In the genomic region with DNA sequence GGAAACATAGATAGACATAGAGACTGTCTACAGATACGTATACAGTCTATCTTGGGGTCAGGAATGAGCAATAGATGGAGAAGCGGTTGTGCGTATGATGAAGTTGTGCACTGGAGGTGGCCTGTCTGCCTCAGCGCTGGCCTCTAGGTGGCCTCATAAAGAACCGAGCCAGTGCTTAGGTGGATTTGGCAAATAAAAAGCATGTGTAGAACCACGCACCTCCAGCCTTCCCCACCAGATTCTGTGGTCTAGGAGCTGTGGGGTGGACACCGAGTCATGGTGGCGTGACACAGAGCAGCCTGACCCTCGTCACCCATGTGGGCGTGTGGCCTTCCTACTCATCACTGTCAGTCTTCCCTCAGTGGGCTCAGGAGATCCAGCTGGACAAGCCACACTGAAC, we compare ENCODE assay signal across 8 cellular contexts. TPM values are rescaled to one million over a fixed set of nuclear protein-coding genes. Genes with fewer than 3 reads are reported as not detected.
DNase-seq lines count a peak whose midpoint lies in the region; ATAC-seq and TF ChIP-seq lines count a peak whose summit lies in the region.

No MANE protein-coding gene starts in this region.

- H3K4me1 ChIP-seq in hepatocyte (ENCODE audit: insufficient read depth), result peaks cover 65% of the 10 kb centered on the region
- peaks cover 45 to 97% (median 62%) of the 10 kb centered on the region in 4 donors for H3K4me1 ChIP-seq in stomach

- no peak overlapping the region for H3K4me2 ChIP-seq in hepatocyte

- no peaks in the 10 kb centered on the region for H3K27me3 ChIP-seq in hepatocyte
- H3K27me3 ChIP-seq in stomach, result no peaks in the 10 kb centered on the region

- H3K36me3 Mint-ChIP-seq in activated CD4-positive, alpha-beta memory T cell treated with anti-CD3 and anti-CD28 coated beads for 36 hours, result peaks cover 59% of the 10 kb centered on the region

- POLR2A ChIA-PET in HEK293T (lab: Yijun Ruan, JAX), result no interaction called here
- POLR2A ChIA-PET in activated CD4-positive, alpha-beta memory T cell treated with anti-CD3 and anti-CD28 coated beads for 36 hours (lab: Charles Lee), result interaction anchor here (0.6 to 1.3 kb wide), 3 partner anchors 10 to 56 kb away, joined by 3 read pairs; no protein-coding TSS in a partner anchor

- TF ChIP-seq CTCF in hepatocyte (IDR thresholded peaks at IDR 0.05; ENCODE audit: poor library complexity) (peak; percentile 26), stomach (IDR thresholded peaks at IDR 0.05) (peak in 1 of 7 experiments; percentile 10)

- H2AFZ ChIP-seq in hepatocyte, result no peak overlapping the region

- peak overlapping the region; percentile 76 for H3K4me3 Mint-ChIP-seq in activated CD4-positive, alpha-beta memory T cell treated with anti-CD3 and anti-CD28 coated beads for 36 hours

- peaks cover 63% of the 10 kb centered on the region for H3K79me2 ChIP-seq in hepatocyte

- WGBS in hepatocyte (ENCODE audit: low lambda C conversion rate, missing lambda C conversion rate), result 88% methylated on average over 10 of the region's 10 CpGs
- WGBS in stomach, 5 donors, result 71 to 87% (median 83%) methylated on average over 9 to 10 of the region's 10 CpGs

- peaks cover 89% of the 10 kb centered on the region for H3K4me1 Mint-ChIP-seq in activated CD4-positive, alpha-beta memory T cell treated with anti-CD3 and anti-CD28 coated beads for 36 hours (ENCODE audit: low read depth)

- peak overlapping the region; percentile 84 for H3K27ac Mint-ChIP-seq in activated CD4-positive, alpha-beta memory T cell treated with anti-CD3 and anti-CD28 coated beads for 36 hours

- no peak for TF ChIP-seq EP300 in stomach (IDR thresholded peaks at IDR 0.05)

- peak overlapping the region; percentile 77 for H3K27ac ChIP-seq in hepatocyte
- peak overlapping the region in 3 of 5 donors; percentile 36 to 89 (median 88) for H3K27ac ChIP-seq in stomach

- peaks cover 12% of the 10 kb centered on the region for H4K20me1 ChIP-seq in hepatocyte (ENCODE audit: insufficient read depth, poor library complexity, severe bottlenecking)

- intact Hi-C loops in activated CD4-positive, alpha-beta memory T cell treated with anti-CD3 and anti-CD28 coated beads for 36 hours (cut with micrococcal nuclease), result no loop called here
- intact Hi-C loops in stomach (cut with DNase I; ENCODE audit: low total_unique reads), result no loop called here

- no peaks in the 10 kb centered on the region for H3K9me2 ChIP-seq in hepatocyte (replicated peaks; ENCODE audit: insufficient read depth)

- ATAC-seq in GM19324 (IDR thresholded peaks at IDR 0.05; ENCODE audit: low FRiP score, unreplicated experiment), result no peak

- H3K27me3 Mint-ChIP-seq in activated CD4-positive, alpha-beta memory T cell treated with anti-CD3 and anti-CD28 coated beads for 36 hours, result no peaks in the 10 kb centered on the region

- H3K36me3 ChIP-seq in hepatocyte (replicated peaks; ENCODE audit: insufficient read depth, low read depth) (no peaks in the 10 kb centered on the region), stomach (peaks cover 3 to 55% (median 33%) of the 10 kb centered on the region in 4 donors)

- DNase-seq in CD1c-positive myeloid dendritic cell (ENCODE audit: extremely low spot score) (peak; percentile 94), HEK293T (ENCODE audit: extremely low spot score) (peak; percentile 59), hepatocyte (ENCODE audit: low spot score) (no peak), stomach (no peak), DMS79 treated with DMSO at 0.1 percent for 48 hours (lab: John Stamatoyannopoulos, UW) (no peak), midbrain (lab: John Stamatoyannopoulos, UW) (no peak)
- peak; percentile 85 for DNase-seq in activated CD4-positive, alpha-beta memory T cell treated with anti-CD3 and anti-CD28 coated beads for 36 hours

- H3K9me3 Mint-ChIP-seq in activated CD4-positive, alpha-beta memory T cell treated with anti-CD3 and anti-CD28 coated beads for 36 hours, result no peaks in the 10 kb centered on the region

- H3K4me3 ChIP-seq in hepatocyte (no peak overlapping the region), stomach (no peak overlapping the region)

- CTCF ChIA-PET in HEK293T (lab: Yijun Ruan, JAX), result interaction anchor here (0.6 to 0.7 kb wide), 3 partner anchors 50 to 1533 kb away, joined by 3 to 5 read pairs (median 3); no protein-coding TSS in a partner anchor
- CTCF ChIA-PET in activated CD4-positive, alpha-beta memory T cell treated with anti-CD3 and anti-CD28 coated beads for 36 hours (lab: Charles Lee), result interaction anchor here (0.7 to 1.9 kb wide), 10 partner anchors 9 to 477 kb away, joined by 3 to 8 read pairs (median 4); no protein-coding TSS in a partner anchor

- TF ChIP-seq POLR2A in stomach (IDR thresholded peaks at IDR 0.05), result no peak

- no peaks in the 10 kb centered on the region for H3K9me3 ChIP-seq in hepatocyte (ENCODE audit: low read depth)
- H3K9me3 ChIP-seq in stomach, result no peaks in the 10 kb centered on the region

TF ChIP-seq in HEK293T, 16 proteins besides CTCF, POLR2A, EP300 and RAD21:
- TF ChIP-seq, protein P1, sequence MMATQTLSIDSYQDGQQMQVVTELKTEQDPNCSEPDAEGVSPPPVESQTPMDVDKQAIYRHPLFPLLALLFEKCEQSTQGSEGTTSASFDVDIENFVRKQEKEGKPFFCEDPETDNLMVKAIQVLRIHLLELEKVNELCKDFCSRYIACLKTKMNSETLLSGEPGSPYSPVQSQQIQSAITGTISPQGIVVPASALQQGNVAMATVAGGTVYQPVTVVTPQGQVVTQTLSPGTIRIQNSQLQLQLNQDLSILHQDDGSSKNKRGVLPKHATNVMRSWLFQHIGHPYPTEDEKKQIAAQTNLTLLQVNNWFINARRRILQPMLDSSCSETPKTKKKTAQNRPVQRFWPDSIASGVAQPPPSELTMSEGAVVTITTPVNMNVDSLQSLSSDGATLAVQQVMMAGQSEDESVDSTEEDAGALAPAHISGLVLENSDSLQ (IDR thresholded peaks at IDR 0.05), result no peak
- TF ChIP-seq L3MBTL2 (conservative IDR thresholded peaks at IDR 0.05) (no peak), ARNT (IDR thresholded peaks at IDR 0.05) (no peak), FOXM1 (IDR thresholded peaks at IDR 0.05; ENCODE audit: borderline replicate concordance) (no peak), ZNF384 (IDR thresholded peaks at IDR 0.05) (no peak), SP1 (IDR thresholded peaks at IDR 0.05) (no peak), CTBP1 (IDR thresholded peaks at IDR 0.05; ENCODE audit: borderline replicate concordance) (no peak), FOXK2 (IDR thresholded peaks at IDR 0.05) (no peak)

RNA-seq across cellular contexts. Expression of gene PGS1, which starts 34.0 kb away (rescaled TPM):
- total RNA-seq in activated CD4-positive, alpha-beta memory T cell treated with anti-CD3 and anti-CD28 coated beads for 36 hours, result 10 to 100 TPM; 75.8 to 78.1 TPM
- total RNA-seq in hepatocyte (30.4 and 36.0 TPM in 2 replicates), stomach (100 to 1,000 TPM in 2 of 5 donors, 10 to 100 TPM in 3; 27.8 to 209 (median 41.7) TPM)
- polyA plus RNA-seq in hepatocyte (42.5 and 52.2 TPM in 2 replicates), stomach (10 to 100 TPM; 11.9 to 19.1 (median 14.9) TPM)

RNA-seq across cellular contexts. Expression of gene SOCS3, which starts 52.5 kb away (rescaled TPM):
- 100 to 1,000 TPM; 162 to 167 TPM for total RNA-seq in activated CD4-positive, alpha-beta memory T cell treated with anti-CD3 and anti-CD28 coated beads for 36 hours
- 130 and 172 TPM in 2 replicates for total RNA-seq in hepatocyte
- polyA plus RNA-seq in hepatocyte, result 181 and 246 TPM in 2 replicates
- 10 to 100 TPM; 48.4 to 62.9 (median 52.2) TPM for total RNA-seq in stomach
- polyA plus RNA-seq in stomach, result 10 to 100 TPM; 18.7 to 46.9 (median 39.7) TPM

Comparison
In these comparisons a context has a peak if more than half of its experiments do, and no peak if none do; other contexts are left out.
1. DNase-seq: peak in CD1c-positive myeloid dendritic cell (single experiment), HEK293T (single experiment) and activated CD4-positive, alpha-beta memory T cell treated with anti-CD3 and anti-CD28 coated beads for 36 hours (single experiment); none in hepatocyte (single experiment), stomach (single experiment), DMS79 treated with DMSO at 0.1 percent for 48 hours (single experiment) and midbrain (single experiment).